ENCODE assay signal across 19 cellular contexts in genomic region chr1:30857062-30857461, GRCh38. TPM values are rescaled to one million over a fixed set of nuclear protein-coding genes. Genes with fewer than 3 reads are reported as not detected.
DNase-seq lines count a peak whose midpoint lies in the region; ATAC-seq, FAIRE-seq and TF ChIP-seq lines count a peak whose summit lies in the region.
"Had no signal": no experiment of that assay in that cellular context is flagged by ENCODE, and none has a peak within 500 bp of the region (broad histone marks: within the 10 kb centered on the region; RNA-seq: fewer than 3 reads in every experiment).

No MANE protein-coding gene starts in this region.

- H3K9me3 ChIP-seq in kidney (ENCODE audit: control insufficient read depth in 1 of 2, low read length in 2 of 2), result no peaks in the 10 kb centered on the region
- H3K9me3 ChIP-seq: HAP-1 had no signal

- H3K36me3 Mint-ChIP-seq in brain, result no peaks in the 10 kb centered on the region
- H3K36me3 Mint-ChIP-seq: CD4-positive, CD25-positive, alpha-beta regulatory T cell; CD8-positive, alpha-beta T cell had no signal

- H3K9me3 Mint-ChIP-seq in brain, result peaks cover 0 to 5% (median 0%) of the 10 kb centered on the region in 5 experiments
- H3K9me3 Mint-ChIP-seq: CD8-positive, alpha-beta T cell; GM23338 had no signal

- H3K36me3 ChIP-seq in kidney (ENCODE audit: control insufficient read depth in 1 of 2, insufficient read depth in 2 of 2, low read length in 2 of 2), result no peaks in the 10 kb centered on the region
- no peaks in the 10 kb centered on the region for H3K36me3 ChIP-seq in rectal smooth muscle tissue (ENCODE audit: control insufficient read depth, insufficient read depth, low read length)
- H3K36me3 ChIP-seq: HAP-1 had no signal

- peaks cover 4% of the 10 kb centered on the region for H3K27me3 Mint-ChIP-seq in brain

- DNase-seq in kidney (peak; percentile 30), NCI-H526 treated with DMSO at 0.1 percent for 48 hours (lab: John Stamatoyannopoulos, UW) (no peak), NCI-H82 treated with DMSO at 0.1 percent for 48 hours (lab: John Stamatoyannopoulos, UW; ENCODE audit: unreplicated experiment) (no peak)
- DNase-seq: C1 segment of cervical spinal cord; CD4-positive, CD25-positive, alpha-beta regulatory T cell; CD8-positive, alpha-beta T cell; DMS 273 treated with DMSO at 0.1 percent for 48 hours; EL; GDM1 had no signal

- no peak overlapping the region for H3K9ac ChIP-seq in kidney (ENCODE audit: low read length in 2 of 2)
- no peak overlapping the region for H3K9ac ChIP-seq in rectal smooth muscle tissue (ENCODE audit: low read length)

- no peaks in the 10 kb centered on the region for H3K27me3 ChIP-seq in rectal smooth muscle tissue (ENCODE audit: control insufficient read depth, insufficient read depth, low read length)

- ATAC-seq in HG02642 (IDR thresholded peaks at IDR 0.05; ENCODE audit: poor library complexity, unreplicated experiment) (no peak), GM19328 (IDR thresholded peaks at IDR 0.05; ENCODE audit: unreplicated experiment) (no peak)
- ATAC-seq: CD8-positive, alpha-beta T cell had no signal

- H3K4me3 ChIP-seq in kidney (ENCODE audit: low read length in 2 of 2), result no peak overlapping the region
- no peak overlapping the region for H3K4me3 ChIP-seq in rectal smooth muscle tissue (ENCODE audit: low read length)
- H3K4me3 ChIP-seq: GM12878, GM23338, HAP-1 had no signal

- no peak for TF ChIP-seq CTCF in brain (conservative IDR thresholded peaks at IDR 0.05)
- no peak for TF ChIP-seq CTCF in kidney (IDR thresholded peaks at IDR 0.05; ENCODE audit: borderline replicate concordance, extremely low read depth, insufficient read depth)

- H3K27ac Mint-ChIP-seq in brain, result peak overlapping the region in 3 of 5 experiments; percentile 54 to 83 (median 75)
- H3K27ac Mint-ChIP-seq: CD4-positive, CD25-positive, alpha-beta regulatory T cell; CD8-positive, alpha-beta T cell; GM23338 had no signal

- no peak overlapping the region for H3K27ac ChIP-seq in kidney (ENCODE audit: low read depth in 2 of 2, low read length in 2 of 2)
- peak overlapping the region; percentile 71 for H3K27ac ChIP-seq in rectal smooth muscle tissue (ENCODE audit: low read depth, low read length)

- intact Hi-C loops in kidney (cut with DNase I), result no loop called here

- H3K4me1 ChIP-seq in kidney (ENCODE audit: control insufficient read depth in 1 of 2, insufficient read depth in 1 of 2, low read depth in 1 of 2, low read length in 2 of 2), result no peaks in the 10 kb centered on the region
- peaks cover 6% of the 10 kb centered on the region for H3K4me1 ChIP-seq in rectal smooth muscle tissue (ENCODE audit: control insufficient read depth, insufficient read depth, low read length)
- H3K4me1 ChIP-seq: HAP-1 had no signal

- peaks cover 75% of the 10 kb centered on the region for H3K4me1 Mint-ChIP-seq in brain

- H3K4me3 Mint-ChIP-seq in brain, result no peak overlapping the region
- H3K4me3 Mint-ChIP-seq: CD4-positive, CD25-positive, alpha-beta regulatory T cell; CD8-positive, alpha-beta T cell; GM23338 had no signal

- no peak for FAIRE-seq in kidney (lab: Jason Lieb, UNC)
- FAIRE-seq: D721Med, GM12878, GM19239, H54 had no signal

RNA-seq across cellular contexts. Expression of gene SDC3, which starts 51.5 kb away (rescaled TPM):
- polyA plus RNA-seq in brain (ENCODE audit: insufficient read depth, low read depth, low replicate concordance) (117 TPM), kidney (ENCODE audit: insufficient read depth, low read depth, low replicate concordance) (11.0 TPM)
- total RNA-seq in kidney, result 58.7 TPM
- total RNA-seq: CD8-positive, alpha-beta T cell had no signal
- polyA plus RNA-seq: CD4-positive, CD25-positive, alpha-beta regulatory T cell had no signal
